Comparison of ENCODE assay signal across 1 cellular context in genomic region chr17:82297804-82298537, GRCh38.
A peak's percentile ranks its signal among the peaks of the same experiment; 100 is the strongest.
TF ChIP-seq lines count a peak whose summit lies in the region.

No MANE protein-coding gene starts in this region.

TF ChIP-seq in K562, 482 proteins besides CTCF, POLR2A, EP300 and RAD21 (continued from another document and continues in another):
- no peak for TF ChIP-seq ZNF121 (CRISPR knock-in tag; conservative IDR thresholded peaks at IDR 0.05)
- TF ChIP-seq MYNN (IDR thresholded peaks at IDR 0.05) = no peak
- TF ChIP-seq MYNN (CRISPR knock-in tag; IDR thresholded peaks at IDR 0.05) = no peak
- TF ChIP-seq NCOR1 (IDR thresholded peaks at IDR 0.05) = no peak
- TF ChIP-seq ZNF277 (CRISPR knock-in tag; IDR thresholded peaks at IDR 0.05; ENCODE audit: borderline replicate concordance) = no peak
- no peak; the same call in 1 of the 2 replicates for TF ChIP-seq ATF3 (IDR thresholded peaks at IDR 0.05)
- TF ChIP-seq ATF3 (CRISPR knock-in tag; conservative IDR thresholded peaks at IDR 0.05) = no peak
- no peak for TF ChIP-seq BCOR (IDR thresholded peaks at IDR 0.05)
- no peak for TF ChIP-seq ZNF174 (CRISPR knock-in tag; IDR thresholded peaks at IDR 0.05)
- TF ChIP-seq JUN (IDR thresholded peaks at IDR 0.05; ENCODE audit: borderline replicate concordance, low read depth, low read length) = no peak
- no peak for TF ChIP-seq JUN (CRISPR knock-in tag; IDR thresholded peaks at IDR 0.05; ENCODE audit: borderline replicate concordance)
- TF ChIP-seq SREBF1 (IDR thresholded peaks at IDR 0.05; ENCODE audit: borderline replicate concordance, low read depth, low read length) = no peak
- no peak for TF ChIP-seq OTX1 (CRISPR knock-in tag; IDR thresholded peaks at IDR 0.05)
- no peak for TF ChIP-seq EWSR1 (IDR thresholded peaks at IDR 0.05; ENCODE audit: borderline replicate concordance, low read depth, partially characterized antibody)
- no peak for TF ChIP-seq CREB3 (tag; conservative IDR thresholded peaks at IDR 0.05; ENCODE audit: low read depth)
- TF ChIP-seq MTF1 (CRISPR knock-in tag; IDR thresholded peaks at IDR 0.05; ENCODE audit: borderline replicate concordance) = no peak
- no peak; the same call in 1 of the 2 replicates for TF ChIP-seq ZNF24 (IDR thresholded peaks at IDR 0.05)
- no peak for TF ChIP-seq CHD4 (IDR thresholded peaks at IDR 0.05; ENCODE audit: insufficient read depth, insufficient replicate concordance, low read depth, low read length, poor library complexity, severe bottlenecking)
- TF ChIP-seq ZNF584 (CRISPR knock-in tag; IDR thresholded peaks at IDR 0.05; ENCODE audit: low read depth) = 0 out of 2 replicates have a peak, but pooled peaks have one; percentile 28
- no peak for TF ChIP-seq REST (CRISPR knock-in tag; IDR thresholded peaks at IDR 0.05; ENCODE audit: low read depth)
- peak; percentile 73 for TF ChIP-seq CXXC5 (CRISPR knock-in tag; IDR thresholded peaks at IDR 0.05)
- no peak for TF ChIP-seq RBM39 (optimal IDR thresholded peaks at IDR 0.05; ENCODE audit: low read depth, low read length)
- TF ChIP-seq SP2 (IDR thresholded peaks at IDR 0.05; ENCODE audit: extremely low read depth, low read depth, low read length, poor library complexity, severe bottlenecking) = no peak
- TF ChIP-seq ZNF57 (CRISPR knock-in tag; IDR thresholded peaks at IDR 0.05) = no peak
- TF ChIP-seq MXD1 (CRISPR knock-in tag; IDR thresholded peaks at IDR 0.05; ENCODE audit: borderline replicate concordance, poor library complexity, severe bottlenecking) = no peak
- peak; percentile 77 for TF ChIP-seq L3MBTL2 (IDR thresholded peaks at IDR 0.05)
- TF ChIP-seq KLF10 (CRISPR knock-in tag; IDR thresholded peaks at IDR 0.05) = no peak
- peak; percentile 66; the same call in 1 of the 2 replicates for TF ChIP-seq TFAP4 (CRISPR knock-in tag; IDR thresholded peaks at IDR 0.05; ENCODE audit: borderline replicate concordance)
- TF ChIP-seq HOXB6 (CRISPR knock-in tag; IDR thresholded peaks at IDR 0.05; ENCODE audit: borderline replicate concordance) = no peak
- no peak for TF ChIP-seq ZNF431 (CRISPR knock-in tag; IDR thresholded peaks at IDR 0.05)
- TF ChIP-seq MCM2 (IDR thresholded peaks at IDR 0.05; ENCODE audit: low read depth) = no peak
- TF ChIP-seq ATF1 (CRISPR knock-in tag; IDR thresholded peaks at IDR 0.05) = no peak
- TF ChIP-seq ATF1 (tag; IDR thresholded peaks at IDR 0.05) = peak; percentile 78
- no peak for TF ChIP-seq IRF2 (CRISPR knock-in tag; IDR thresholded peaks at IDR 0.05)
- no peak for TF ChIP-seq NUFIP1 (IDR thresholded peaks at IDR 0.05; ENCODE audit: partially characterized antibody)
- no peak for TF ChIP-seq ADNP (tag; IDR thresholded peaks at IDR 0.05)
- no peak for TF ChIP-seq SNRNP70 (optimal IDR thresholded peaks at IDR 0.05; ENCODE audit: low read depth, low read length)
- no peak for TF ChIP-seq ZNF75A (CRISPR knock-in tag; IDR thresholded peaks at IDR 0.05)
- peak in 1 of 2 experiments; percentile 80; a peak in 2 of 4 replicates for TF ChIP-seq HDAC1 (IDR thresholded peaks at IDR 0.05)
- TF ChIP-seq CCAR2 (IDR thresholded peaks at IDR 0.05; ENCODE audit: low read depth, low read length) = no peak
- no peak for TF ChIP-seq BCL6 (CRISPR knock-in tag; IDR thresholded peaks at IDR 0.05)
- no peak for TF ChIP-seq RREB1 (CRISPR knock-in tag; IDR thresholded peaks at IDR 0.05)
- 0 out of 2 replicates have a peak, but pooled peaks have one; percentile 57 for TF ChIP-seq FOXP4 (CRISPR knock-in tag; IDR thresholded peaks at IDR 0.05; ENCODE audit: borderline replicate concordance)
- no peak for TF ChIP-seq MBD2 (IDR thresholded peaks at IDR 0.05; ENCODE audit: borderline replicate concordance, low read depth)
- TF ChIP-seq TCF7 (IDR thresholded peaks at IDR 0.05; ENCODE audit: borderline replicate concordance) = no peak
- no peak for TF ChIP-seq ZNF41 (CRISPR knock-in tag; conservative IDR thresholded peaks at IDR 0.05)
- no peak for TF ChIP-seq ZNF445 (CRISPR knock-in tag; IDR thresholded peaks at IDR 0.05; ENCODE audit: low read depth)
- peak; percentile 84 for TF ChIP-seq POLR2G (IDR thresholded peaks at IDR 0.05; ENCODE audit: low read depth, low read length)
- no peak for TF ChIP-seq U2AF1 (optimal IDR thresholded peaks at IDR 0.05; ENCODE audit: low read depth, low read length)
- TF ChIP-seq ZNF398 (CRISPR knock-in tag; IDR thresholded peaks at IDR 0.05) = no peak
